ENCODE assay signal across 7 cellular contexts in the genomic region with DNA sequence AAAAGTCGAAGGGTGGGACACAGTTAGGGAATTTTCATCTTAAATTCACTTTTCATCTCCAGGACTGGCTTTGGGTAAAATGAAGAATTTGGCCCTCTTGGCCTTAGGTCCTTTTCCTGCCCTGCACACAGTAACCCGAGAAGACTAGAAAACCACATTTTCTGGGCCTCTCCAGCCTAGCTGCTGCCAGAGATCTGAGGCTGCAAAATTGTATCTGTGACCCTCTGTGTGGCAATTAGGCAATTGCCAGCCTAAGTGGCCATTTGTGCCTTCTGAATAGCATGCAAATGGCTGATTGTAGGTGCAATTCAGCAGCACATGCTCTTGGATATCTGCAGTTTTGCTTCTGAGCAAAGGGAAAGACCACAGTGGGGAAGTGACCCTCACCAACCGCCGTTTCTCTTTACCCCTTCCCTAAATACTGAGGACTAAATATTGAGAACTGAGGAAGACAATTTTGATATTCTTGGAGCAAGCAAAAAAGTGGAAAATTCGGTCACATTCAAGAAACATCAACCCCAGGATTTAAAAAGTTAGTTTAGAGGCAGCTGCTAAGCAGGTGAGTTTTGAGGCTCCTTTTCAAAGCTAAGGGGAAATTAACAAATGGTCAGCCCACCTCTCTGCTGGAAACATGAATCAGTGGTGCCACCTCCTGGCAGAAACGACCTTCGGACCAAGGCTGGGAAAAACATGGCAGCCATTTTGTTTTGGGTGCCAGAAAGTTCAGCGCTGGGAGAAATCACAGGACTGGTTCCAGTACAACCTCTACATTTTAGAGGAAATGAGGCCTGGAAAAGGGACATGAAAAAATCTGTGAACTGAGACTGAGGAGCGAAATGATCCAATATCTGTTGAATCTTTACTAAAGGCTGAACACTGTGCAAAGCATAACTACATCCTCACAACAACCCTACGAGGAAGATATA. TPM values are rescaled to one million over a fixed set of nuclear protein-coding genes. Genes with fewer than 3 reads are reported as not detected.
DNase-seq lines count a peak whose midpoint lies in the region; ATAC-seq, FAIRE-seq and TF ChIP-seq lines count a peak whose summit lies in the region.

No MANE protein-coding gene starts in this region.

- ATAC-seq in GM19351 (IDR thresholded peaks at IDR 0.05; ENCODE audit: unreplicated experiment) (peak; percentile 60), HG03097 (IDR thresholded peaks at IDR 0.05; ENCODE audit: low FRiP score, unreplicated experiment) (no peak)

- no peak for FAIRE-seq in bronchial epithelial cell (lab: Jason Lieb, UNC)

- no peak overlapping the region for H3K4me3 ChIP-seq in bronchial epithelial cell (ENCODE audit: low read depth, low read length)

- H3K36me3 ChIP-seq in bronchial epithelial cell (ENCODE audit: control insufficient read depth, insufficient read depth, low read length), result no peaks in the 10 kb centered on the region

- peak; percentile 60 for TF ChIP-seq CTCF in bronchial epithelial cell (IDR thresholded peaks at IDR 0.05; ENCODE audit: insufficient read depth, low read length, severe bottlenecking)

- DNase-seq in DMS53 (lab: John Stamatoyannopoulos, UW), result peak; percentile 62
- DNase-seq in NCI-H2196 treated with DMSO at 0.1 percent for 48 hours (lab: John Stamatoyannopoulos, UW; ENCODE audit: unreplicated experiment), result peak; percentile 13
- peak; percentile 24 for DNase-seq in bronchial epithelial cell (ENCODE audit: low read depth)
- peak; percentile 31 for DNase-seq in mucosa of gallbladder (ENCODE audit: low spot score)
- no peak for DNase-seq in NCI-H187 treated with DMSO at 0.1 percent for 48 hours (lab: John Stamatoyannopoulos, UW)

- no peaks in the 10 kb centered on the region for H3K27me3 ChIP-seq in bronchial epithelial cell (ENCODE audit: control insufficient read depth, insufficient read depth, low read length)

RNA-seq across cellular contexts. Expression of gene PRTG, which starts 56.6 kb away (rescaled TPM):
- under 0.01 TPM in 1 of 2 replicates, not detected in the other for total RNA-seq in bronchial epithelial cell
- total RNA-seq in mucosa of gallbladder, result 1.4 TPM
